In genomic region chr6:33312361-33313104, GRCh38 we compare ENCODE assay signal across 8 cellular contexts. TPM values are rescaled to one million over a fixed set of nuclear protein-coding genes. Genes with fewer than 3 reads are reported as not detected.
DNase-seq lines count a peak whose midpoint lies in the region; ATAC-seq, FAIRE-seq and TF ChIP-seq lines count a peak whose summit lies in the region.

No MANE protein-coding gene starts in this region.

- no peaks in the 10 kb centered on the region for H3K27me3 Mint-ChIP-seq in activated naive CD8-positive, alpha-beta T cell treated with anti-CD3 and anti-CD28 coated beads, Interleukin-2, amount 50 U/mL, for 24 hours

- peak overlapping the region; percentile 95 for H3K4me3 Mint-ChIP-seq in activated naive CD8-positive, alpha-beta T cell treated with anti-CD3 and anti-CD28 coated beads, Interleukin-2, amount 50 U/mL, for 24 hours

- FAIRE-seq in urothelium cell line (lab: Jason Lieb, UNC): no peak

- peak overlapping the region; percentile 97 for H3K27ac Mint-ChIP-seq in activated naive CD8-positive, alpha-beta T cell treated with anti-CD3 and anti-CD28 coated beads, Interleukin-2, amount 50 U/mL, for 24 hours

- peaks cover 70% of the 10 kb centered on the region for H3K4me1 ChIP-seq in left ventricle myocardium inferior

- H3K36me3 Mint-ChIP-seq in activated naive CD8-positive, alpha-beta T cell treated with anti-CD3 and anti-CD28 coated beads, Interleukin-2, amount 50 U/mL, for 24 hours (ENCODE audit: low read depth): peaks cover 29% of the 10 kb centered on the region

- peaks cover 65% of the 10 kb centered on the region for H3K4me1 Mint-ChIP-seq in activated naive CD8-positive, alpha-beta T cell treated with anti-CD3 and anti-CD28 coated beads, Interleukin-2, amount 50 U/mL, for 24 hours

- peak overlapping the region; percentile 88 for H3K4me3 ChIP-seq in left ventricle myocardium inferior

- DNase-seq in A172 (ENCODE audit: low spot score) (peak; percentile 86), NCI-H1048 (lab: John Stamatoyannopoulos, UW) (peak; percentile 39), SW480 (ENCODE audit: low spot score) (peak; percentile 78), left ventricle myocardium inferior (peak; percentile 40), posterior cingulate gyrus (peak in 8 of 10 donors; percentile 50 to 91 (median 69)), urothelium cell line (ENCODE audit: low spot score) (peak; percentile 84)
- DNase-seq in activated naive CD8-positive, alpha-beta T cell treated with anti-CD3 and anti-CD28 coated beads, Interleukin-2, amount 50 U/mL, for 24 hours: peak; percentile 79

- no peaks in the 10 kb centered on the region for H3K9me3 ChIP-seq in left ventricle myocardium inferior (replicated peaks)

- TF ChIP-seq CTCF in left ventricle myocardium inferior (IDR thresholded peaks at IDR 0.05; ENCODE audit: borderline replicate concordance): no peak

- intact Hi-C loops in left ventricle myocardium inferior (cut with micrococcal nuclease) (no loop called here), posterior cingulate gyrus (cut with DNase I) (loop anchor here (10.0 kb wide), 1 partner anchor 102 kb away; the partner anchor contains the start of genes CUTA and PHF1)

- ATAC-seq in GM18868 (IDR thresholded peaks at IDR 0.05; ENCODE audit: unreplicated experiment): peak; percentile 24
- peak; percentile 34 for ATAC-seq in activated naive CD8-positive, alpha-beta T cell treated with anti-CD3 and anti-CD28 coated beads, Interleukin-2, amount 50 U/mL, for 24 hours

- H3K36me3 ChIP-seq in left ventricle myocardium inferior: peaks cover 10% of the 10 kb centered on the region

- H3K9me3 Mint-ChIP-seq in activated naive CD8-positive, alpha-beta T cell treated with anti-CD3 and anti-CD28 coated beads, Interleukin-2, amount 50 U/mL, for 24 hours: no peaks in the 10 kb centered on the region

- H3K27ac ChIP-seq in left ventricle myocardium inferior (replicated peaks): peak overlapping the region; percentile 96

- H3K27me3 ChIP-seq in left ventricle myocardium inferior (ENCODE audit: low read depth): no peaks in the 10 kb centered on the region

RNA-seq across cellular contexts. Expression of gene TAPBP, which starts 1.3 kb away (rescaled TPM):
- total RNA-seq in A172 (2014; rRNA removed; shearing (Covaris generic)): 59.4 and 61.6 TPM in 2 replicates
- total RNA-seq in left ventricle myocardium inferior: 92.3 TPM

RNA-seq across cellular contexts. Expression of gene ZBTB22, which starts 5.0 kb away (rescaled TPM):
- 7.6 and 8.8 TPM in 2 replicates for total RNA-seq in A172 (2014; rRNA removed; shearing (Covaris generic))
- 13.3 TPM for total RNA-seq in left ventricle myocardium inferior

RNA-seq across cellular contexts. Expression of gene DAXX, which starts 10.2 kb away (rescaled TPM):
- 56.2 and 60.0 TPM in 2 replicates for total RNA-seq in A172 (2014; rRNA removed; shearing (Covaris generic))
- 17.7 TPM for total RNA-seq in left ventricle myocardium inferior

RNA-seq across cellular contexts. Expression of gene RGL2, which starts 13.8 kb away (rescaled TPM):
- total RNA-seq in A172 (2014; rRNA removed; shearing (Covaris generic)): 17.7 and 18.3 TPM in 2 replicates
- 59.4 TPM for total RNA-seq in left ventricle myocardium inferior

RNA-seq across cellular contexts. Expression of gene PFDN6, which starts 23.1 kb away (rescaled TPM):
- 85.3 and 93.7 TPM in 2 replicates for total RNA-seq in A172 (2014; rRNA removed; shearing (Covaris generic))
- 47.8 TPM for total RNA-seq in left ventricle myocardium inferior

Comparison
In these comparisons a context has a peak if more than half of its experiments do, and no peak if none do; other contexts are left out.
1. Peak in every context shown above with its lines: DNase-seq, ATAC-seq, H3K4me3 ChIP-seq and H3K27ac ChIP-seq.